ENCODE assay signal across 1 cellular context in the genomic region with DNA sequence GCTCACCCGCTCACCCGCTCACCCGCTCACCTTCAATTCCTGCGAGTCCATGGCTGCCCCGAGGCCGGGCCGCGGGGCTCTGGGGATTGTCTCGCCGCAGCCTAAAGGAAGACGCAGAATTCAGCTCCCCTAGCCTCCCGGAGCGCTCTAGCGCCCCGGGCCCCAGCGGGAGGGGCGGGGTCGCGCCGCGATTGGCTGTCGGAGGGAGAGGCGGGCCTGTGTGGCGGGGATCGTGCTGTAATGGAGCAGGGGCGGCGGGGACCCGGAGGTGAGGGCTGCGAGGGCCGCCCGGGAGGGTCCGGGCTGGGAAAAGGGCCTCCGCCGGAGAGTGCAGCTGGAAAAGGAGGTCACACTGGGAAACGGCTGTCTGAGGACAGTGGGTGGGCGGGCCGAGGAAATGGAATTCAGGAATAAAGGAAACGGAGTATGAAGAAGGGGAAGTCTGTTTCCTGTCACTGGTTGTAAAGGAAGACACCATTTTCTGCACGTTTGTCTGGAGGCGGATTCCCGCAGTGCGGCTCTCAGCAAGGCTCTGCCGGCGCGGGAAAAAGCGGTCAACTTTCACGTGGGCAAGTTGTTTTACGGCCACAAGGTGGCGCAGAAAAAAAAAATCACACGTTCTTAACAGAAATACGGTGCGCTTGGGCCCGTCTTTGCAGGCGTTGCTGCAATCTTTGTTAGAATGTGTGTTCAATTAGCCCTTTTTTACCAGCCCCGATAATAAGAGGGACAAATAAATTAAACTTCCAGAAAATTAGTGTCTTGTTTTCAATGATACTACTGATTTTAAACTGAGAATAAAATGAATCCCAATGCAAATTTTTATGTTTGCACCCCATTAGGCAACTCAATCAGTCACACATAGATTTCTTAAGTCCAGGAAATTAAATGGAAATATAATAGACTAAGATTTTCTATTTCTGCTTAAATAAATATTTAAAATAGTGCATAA.
TF ChIP-seq lines count a peak whose summit lies in the region.

TSS of gene TTC21B (minus strand) at position 122 of the 952 bp plus-strand sequence. CDS start at position 51, 71 bp downstream.

TF ChIP-seq in HEK293, 187 proteins besides CTCF, POLR2A, EP300 and RAD21 (continued from another document and continues in another):
- TF ChIP-seq, protein P1, sequence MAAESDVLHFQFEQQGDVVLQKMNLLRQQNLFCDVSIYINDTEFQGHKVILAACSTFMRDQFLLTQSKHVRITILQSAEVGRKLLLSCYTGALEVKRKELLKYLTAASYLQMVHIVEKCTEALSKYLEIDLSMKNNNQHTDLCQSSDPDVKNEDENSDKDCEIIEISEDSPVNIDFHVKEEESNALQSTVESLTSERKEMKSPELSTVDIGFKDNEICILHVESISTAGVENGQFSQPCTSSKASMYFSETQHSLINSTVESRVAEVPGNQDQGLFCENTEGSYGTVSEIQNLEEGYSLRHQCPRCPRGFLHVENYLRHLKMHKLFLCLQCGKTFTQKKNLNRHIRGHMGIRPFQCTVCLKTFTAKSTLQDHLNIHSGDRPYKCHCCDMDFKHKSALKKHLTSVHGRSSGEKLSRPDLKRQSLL (tag by site-specific recombination; IDR thresholded peaks at IDR 0.05): peak; percentile 98
- peak; percentile 55 for TF ChIP-seq ZNF518A (tag by site-specific recombination; conservative IDR thresholded peaks at IDR 0.05; ENCODE audit: low read depth)
- no peak for TF ChIP-seq ZNF169 (tag by site-specific recombination; IDR thresholded peaks at IDR 0.05)
- TF ChIP-seq ZNF501 (tag by site-specific recombination; IDR thresholded peaks at IDR 0.05): peak; percentile 98
- peak; percentile 100 for TF ChIP-seq ZXDB (tag by site-specific recombination; IDR thresholded peaks at IDR 0.05)
- 0 out of 2 replicates have a peak, but pooled peaks have one; percentile 9 for TF ChIP-seq ZNF843 (tag by site-specific recombination; IDR thresholded peaks at IDR 0.05)
- TF ChIP-seq ZNF76 (tag by site-specific recombination; IDR thresholded peaks at IDR 0.05; ENCODE audit: borderline replicate concordance, low read depth): no peak; the same call in 1 of the 2 replicates
- TF ChIP-seq, protein P2, sequence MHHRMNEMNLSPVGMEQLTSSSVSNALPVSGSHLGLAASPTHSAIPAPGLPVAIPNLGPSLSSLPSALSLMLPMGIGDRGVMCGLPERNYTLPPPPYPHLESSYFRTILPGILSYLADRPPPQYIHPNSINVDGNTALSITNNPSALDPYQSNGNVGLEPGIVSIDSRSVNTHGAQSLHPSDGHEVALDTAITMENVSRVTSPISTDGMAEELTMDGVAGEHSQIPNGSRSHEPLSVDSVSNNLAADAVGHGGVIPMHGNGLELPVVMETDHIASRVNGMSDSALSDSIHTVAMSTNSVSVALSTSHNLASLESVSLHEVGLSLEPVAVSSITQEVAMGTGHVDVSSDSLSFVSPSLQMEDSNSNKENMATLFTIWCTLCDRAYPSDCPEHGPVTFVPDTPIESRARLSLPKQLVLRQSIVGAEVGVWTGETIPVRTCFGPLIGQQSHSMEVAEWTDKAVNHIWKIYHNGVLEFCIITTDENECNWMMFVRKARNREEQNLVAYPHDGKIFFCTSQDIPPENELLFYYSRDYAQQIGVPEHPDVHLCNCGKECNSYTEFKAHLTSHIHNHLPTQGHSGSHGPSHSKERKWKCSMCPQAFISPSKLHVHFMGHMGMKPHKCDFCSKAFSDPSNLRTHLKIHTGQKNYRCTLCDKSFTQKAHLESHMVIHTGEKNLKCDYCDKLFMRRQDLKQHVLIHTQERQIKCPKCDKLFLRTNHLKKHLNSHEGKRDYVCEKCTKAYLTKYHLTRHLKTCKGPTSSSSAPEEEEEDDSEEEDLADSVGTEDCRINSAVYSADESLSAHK (tag by site-specific recombination; IDR thresholded peaks at IDR 0.05): peak; percentile 41; the same call in 1 of the 2 replicates
- no peak for TF ChIP-seq ZNF274 (IDR thresholded peaks at IDR 0.05; ENCODE audit: low read length)
- TF ChIP-seq ZNF274 (tag by site-specific recombination; IDR thresholded peaks at IDR 0.05; ENCODE audit: borderline replicate concordance): no peak
- TF ChIP-seq GLIS2 (tag by site-specific recombination; IDR thresholded peaks at IDR 0.05): peak; percentile 82
- TF ChIP-seq ZNF121 (tag by site-specific recombination; IDR thresholded peaks at IDR 0.05): peak; percentile 65
- TF ChIP-seq, protein P3, sequence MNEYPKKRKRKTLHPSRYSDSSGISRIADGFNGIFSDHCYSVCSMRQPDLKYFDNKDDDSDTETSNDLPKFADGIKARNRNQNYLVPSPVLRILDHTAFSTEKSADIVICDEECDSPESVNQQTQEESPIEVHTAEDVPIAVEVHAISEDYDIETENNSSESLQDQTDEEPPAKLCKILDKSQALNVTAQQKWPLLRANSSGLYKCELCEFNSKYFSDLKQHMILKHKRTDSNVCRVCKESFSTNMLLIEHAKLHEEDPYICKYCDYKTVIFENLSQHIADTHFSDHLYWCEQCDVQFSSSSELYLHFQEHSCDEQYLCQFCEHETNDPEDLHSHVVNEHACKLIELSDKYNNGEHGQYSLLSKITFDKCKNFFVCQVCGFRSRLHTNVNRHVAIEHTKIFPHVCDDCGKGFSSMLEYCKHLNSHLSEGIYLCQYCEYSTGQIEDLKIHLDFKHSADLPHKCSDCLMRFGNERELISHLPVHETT (tag by site-specific recombination; IDR thresholded peaks at IDR 0.05): peak; percentile 63; the same call in 1 of the 2 replicates
- TF ChIP-seq REPIN1 (tag by site-specific recombination; IDR thresholded peaks at IDR 0.05; ENCODE audit: low read depth): no peak
- TF ChIP-seq ZNF324 (tag by site-specific recombination; IDR thresholded peaks at IDR 0.05): no peak
- TF ChIP-seq SP7 (tag by site-specific recombination; IDR thresholded peaks at IDR 0.05): peak; percentile 81
- TF ChIP-seq ZNF704 (tag by site-specific recombination; IDR thresholded peaks at IDR 0.05): no peak
- TF ChIP-seq KLF16 (tag by site-specific recombination; IDR thresholded peaks at IDR 0.05): peak; percentile 76; the same call in 1 of the 2 replicates
- no peak for TF ChIP-seq ZNF426 (tag by site-specific recombination; IDR thresholded peaks at IDR 0.05)
- TF ChIP-seq ZNF549 (tag by site-specific recombination; IDR thresholded peaks at IDR 0.05): no peak
- TF ChIP-seq TRIM28 (IDR thresholded peaks at IDR 0.05; ENCODE audit: borderline replicate concordance, low read length): peak; percentile 73; the same call in 1 of the 2 replicates
- peak; percentile 53; the same call in 1 of the 2 replicates for TF ChIP-seq ZNF610 (tag by site-specific recombination; IDR thresholded peaks at IDR 0.05; ENCODE audit: borderline replicate concordance)
- TF ChIP-seq ZNF335 (tag by site-specific recombination; conservative IDR thresholded peaks at IDR 0.05): peak; percentile 88
- no peak for TF ChIP-seq ZNF670 (tag by site-specific recombination; IDR thresholded peaks at IDR 0.05; ENCODE audit: low read depth)
- peak; percentile 59; the same call in 1 of the 2 replicates for TF ChIP-seq YY2 (tag by site-specific recombination; IDR thresholded peaks at IDR 0.05)
- TF ChIP-seq GLIS1 (tag by site-specific recombination; IDR thresholded peaks at IDR 0.05): peak; percentile 86
- TF ChIP-seq ZNF654 (tag by site-specific recombination; IDR thresholded peaks at IDR 0.05; ENCODE audit: low read depth): peak; percentile 51
- TF ChIP-seq ZNF514 (tag by site-specific recombination; IDR thresholded peaks at IDR 0.05): no peak
- TF ChIP-seq SALL2 (tag by site-specific recombination; IDR thresholded peaks at IDR 0.05; ENCODE audit: borderline replicate concordance): no peak
- peak; percentile 93 for TF ChIP-seq ZNF600 (tag by site-specific recombination; IDR thresholded peaks at IDR 0.05)
- TF ChIP-seq ZFP69B (tag by site-specific recombination; IDR thresholded peaks at IDR 0.05): 0 out of 2 replicates have a peak, but pooled peaks have one; percentile 58
- no peak for TF ChIP-seq ZNF658 (tag by site-specific recombination; IDR thresholded peaks at IDR 0.05)
- TF ChIP-seq ZNF623 (tag by site-specific recombination; IDR thresholded peaks at IDR 0.05): no peak
- TF ChIP-seq ZBTB48 (tag by site-specific recombination; IDR thresholded peaks at IDR 0.05): peak; percentile 98
- 0 out of 2 replicates have a peak, but pooled peaks have one; percentile 63 for TF ChIP-seq ZNF19 (tag by site-specific recombination; IDR thresholded peaks at IDR 0.05; ENCODE audit: low read depth)
- peak; percentile 61 for TF ChIP-seq ZNF660 (tag by site-specific recombination; IDR thresholded peaks at IDR 0.05)
- TF ChIP-seq, protein P4, sequence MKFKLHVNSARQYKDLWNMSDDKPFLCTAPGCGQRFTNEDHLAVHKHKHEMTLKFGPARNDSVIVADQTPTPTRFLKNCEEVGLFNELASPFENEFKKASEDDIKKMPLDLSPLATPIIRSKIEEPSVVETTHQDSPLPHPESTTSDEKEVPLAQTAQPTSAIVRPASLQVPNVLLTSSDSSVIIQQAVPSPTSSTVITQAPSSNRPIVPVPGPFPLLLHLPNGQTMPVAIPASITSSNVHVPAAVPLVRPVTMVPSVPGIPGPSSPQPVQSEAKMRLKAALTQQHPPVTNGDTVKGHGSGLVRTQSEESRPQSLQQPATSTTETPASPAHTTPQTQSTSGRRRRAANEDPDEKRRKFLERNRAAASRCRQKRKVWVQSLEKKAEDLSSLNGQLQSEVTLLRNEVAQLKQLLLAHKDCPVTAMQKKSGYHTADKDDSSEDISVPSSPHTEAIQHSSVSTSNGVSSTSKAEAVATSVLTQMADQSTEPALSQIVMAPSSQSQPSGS (tag by site-specific recombination; IDR thresholded peaks at IDR 0.05; ENCODE audit: low read depth): no peak
- TF ChIP-seq REST (tag by site-specific recombination; IDR thresholded peaks at IDR 0.05): peak; percentile 28; the same call in 1 of the 2 replicates
- TF ChIP-seq ZNF561 (tag by site-specific recombination; IDR thresholded peaks at IDR 0.05; ENCODE audit: borderline replicate concordance): peak; percentile 60; the same call in 1 of the 2 replicates
- TF ChIP-seq FEZF1 (tag by site-specific recombination; IDR thresholded peaks at IDR 0.05): peak; percentile 90
- no peak for TF ChIP-seq MYNN (tag by site-specific recombination; IDR thresholded peaks at IDR 0.05; ENCODE audit: borderline replicate concordance)
- no peak for TF ChIP-seq HOXD13 (CRISPR knock-in tag; IDR thresholded peaks at IDR 0.05; ENCODE audit: borderline replicate concordance)
- TF ChIP-seq BCL11A (tag by site-specific recombination; IDR thresholded peaks at IDR 0.05; ENCODE audit: low read depth): 0 out of 2 replicates have a peak, but pooled peaks have one; percentile 21
- TF ChIP-seq ZBTB20 (tag by site-specific recombination; IDR thresholded peaks at IDR 0.05): peak; percentile 86
